ENCODE assay signal across 8 cellular contexts in genomic region chr15:34318277-34319079, GRCh38. TPM values are rescaled to one million over a fixed set of nuclear protein-coding genes. Genes with fewer than 3 reads are reported as not detected.
A peak's percentile ranks its signal among the peaks of the same experiment; 100 is the strongest.
DNase-seq lines count a peak whose midpoint lies in the region; ATAC-seq, FAIRE-seq and TF ChIP-seq lines count a peak whose summit lies in the region.

No MANE protein-coding gene starts in this region.

- H3K9ac ChIP-seq in duodenal mucosa (ENCODE audit: low read depth in 1 of 2, low read length in 2 of 2) (peak overlapping the region; percentile 59), HepG2 (ENCODE audit: insufficient read depth, low read depth, low read length) (peak overlapping the region; percentile 72), subcutaneous abdominal adipose tissue (ENCODE audit: low read length in 5 of 5) (peak overlapping the region; percentile 19 to 90 (median 80))

- H3K27ac ChIP-seq in HL-60 (replicated peaks) (peak overlapping the region; percentile 30), Peyer's patch (peak overlapping the region; percentile 57 to 68 (median 62)), duodenal mucosa (ENCODE audit: low read depth, low read length) (no peak overlapping the region), HepG2 (ENCODE audit: extremely low read length, insufficient read depth, low read length) (peak overlapping the region; percentile 79), subcutaneous abdominal adipose tissue (ENCODE audit: low read depth, low read length) (peak overlapping the region; percentile 11)

- H3K9me3 ChIP-seq in Peyer's patch: no peaks in the 10 kb centered on the region
- H3K9me3 ChIP-seq in duodenal mucosa (ENCODE audit: control insufficient read depth in 1 of 2, low read length in 2 of 2): no peaks in the 10 kb centered on the region
- no peaks in the 10 kb centered on the region for H3K9me3 ChIP-seq in HepG2 (ENCODE audit: low read length)
- H3K9me3 ChIP-seq in subcutaneous abdominal adipose tissue (ENCODE audit: control insufficient read depth in 5 of 5, low read length in 5 of 5): peaks cover 0 to 3% (median 0%) of the 10 kb centered on the region in 5 donors

- POLR2A ChIA-PET in HepG2 (lab: Yijun Ruan, JAX): interaction anchor here (0.9 to 3.4 kb wide), 9 partner anchors 10 to 217 kb away, joined by 3 to 17 read pairs (median 5); partner anchors contain the start of genes EMC7, LPCAT4, NOP10 and NUTM1

- CTCF ChIA-PET in HepG2 (lab: Yijun Ruan, JAX; ENCODE audit: low intra/inter-chr PET ratio, low total read pairs): no interaction called here

- ATAC-seq in GM19395 (IDR thresholded peaks at IDR 0.05; ENCODE audit: unreplicated experiment): peak; percentile 85
- ATAC-seq in HepG2: peak; percentile 96

- H3K36me3 ChIP-seq in Peyer's patch: no peaks in the 10 kb centered on the region
- no peaks in the 10 kb centered on the region for H3K36me3 ChIP-seq in duodenal mucosa (ENCODE audit: control insufficient read depth in 1 of 2, insufficient read depth in 2 of 2, low read length in 2 of 2)
- H3K36me3 ChIP-seq in HepG2 (replicated peaks in 1 of 2; ENCODE audit: control insufficient read depth in 1 of 2, insufficient read depth in 2 of 2, low read length in 2 of 2): peaks cover under 1 to 7% of the 10 kb centered on the region in 2 experiments; a peak in 3 of 5 replicates
- peaks cover 0 to 6% (median 0%) of the 10 kb centered on the region in 5 donors for H3K36me3 ChIP-seq in subcutaneous abdominal adipose tissue (ENCODE audit: control insufficient read depth in 5 of 5, insufficient read depth in 5 of 5, low read length in 5 of 5)

- TF ChIP-seq RAD21 in HepG2 (CRISPR knock-in tag; IDR thresholded peaks at IDR 0.05): no peak

- TF ChIP-seq EP300 in HepG2 (IDR thresholded peaks at IDR 0.05; ENCODE audit: low read depth in 2 of 2, low read length in 2 of 2): no peak
- no peak for TF ChIP-seq EP300 in HepG2 (CRISPR knock-in tag; IDR thresholded peaks at IDR 0.05; ENCODE audit: borderline replicate concordance)

- in situ Hi-C loops in HepG2 (cut with HindIII; ENCODE audit: extremely low pct_ligation_motif_present, low pct_unique_long_range_greater_than_20kb): no loop called here

- H3K4me2 ChIP-seq in HepG2 (ENCODE audit: low read depth, low read length): peak overlapping the region; percentile 69

- TF ChIP-seq POLR2A in Peyer's patch (IDR thresholded peaks at IDR 0.05) (peak; percentile 85 to 91), HepG2 (IDR thresholded peaks at IDR 0.05; ENCODE audit: insufficient read depth in 1 of 2, low read depth in 2 of 2, low read length in 2 of 2) (peak; percentile 62 to 72; a peak in 3 of 4 replicates)

- DNase-seq in DMS53 (lab: John Stamatoyannopoulos, UW): peak; percentile 81
- peak in 1 of 2 experiments; percentile 57 for DNase-seq in HL-60 (ENCODE audit: low read depth in 1 of 2, low spot score in 1 of 2)
- DNase-seq in Peyer's patch: peak; percentile 58 to 92 (median 60)
- DNase-seq in HepG2 (ENCODE audit: low spot score): peak; percentile 78
- DNase-seq in stimulated activated CD4-positive, alpha-beta T cell treated with anti-CD3 and anti-CD28 coated beads, Interleukin-4, amount 100 ng/mL, for 4 hours: no peak

- intact Hi-C loops in HepG2 (cut with micrococcal nuclease; ENCODE audit: unreplicated experiment): loop anchor here (2.0 kb wide), 1 partner anchor 24 kb away; the partner anchor contains the start of genes NOP10 and NUTM1

- peak overlapping the region; percentile 55 for H2AFZ ChIP-seq in HepG2 (ENCODE audit: low read length)

- H3K27me3 ChIP-seq in HL-60 (ENCODE audit: insufficient read depth, poor library complexity, severe bottlenecking) (no peaks in the 10 kb centered on the region), Peyer's patch (no peaks in the 10 kb centered on the region), duodenal mucosa (ENCODE audit: control insufficient read depth in 1 of 2, insufficient read depth in 2 of 2, low read length in 2 of 2) (no peaks in the 10 kb centered on the region), HepG2 (ENCODE audit: control insufficient read depth in 1 of 2, insufficient read depth in 2 of 2, low read length in 2 of 2) (no peaks in the 10 kb centered on the region), subcutaneous abdominal adipose tissue (ENCODE audit: control insufficient read depth in 5 of 5, insufficient read depth in 4 of 5, low read length in 5 of 5) (no peaks in the 10 kb centered on the region)

- 1% methylated on average over 10 of the region's 10 CpGs for WGBS in HepG2 (ENCODE audit: low lambda C conversion rate)

- H3K4me3 ChIP-seq in HL-60 (replicated peaks; ENCODE audit: insufficient read depth, low read length): peak overlapping the region; percentile 53
- peak overlapping the region; percentile 30 to 59 (median 46) for H3K4me3 ChIP-seq in Peyer's patch
- peak overlapping the region; percentile 78 to 79 for H3K4me3 ChIP-seq in duodenal mucosa (ENCODE audit: low read depth in 1 of 2, low read length in 2 of 2)
- H3K4me3 ChIP-seq in HepG2 (replicated peaks in 1 of 3; ENCODE audit: insufficient read depth in 1 of 3, low read depth in 2 of 3, low read length in 3 of 3): peak overlapping the region; percentile 68 to 76 (median 71)
- H3K4me3 ChIP-seq in subcutaneous abdominal adipose tissue (ENCODE audit: low read depth in 1 of 5, low read length in 5 of 5): peak overlapping the region; percentile 65 to 89 (median 70)

- TSS peak; percentile 83 for BruUV-seq in HepG2 (replicated peaks; lab: Mats Ljungman, UMichigan)

- no peaks in the 10 kb centered on the region for H4K20me1 ChIP-seq in HepG2 (ENCODE audit: insufficient read depth, low read length)

- no peak for TF ChIP-seq CTCF in HL-60 (IDR thresholded peaks at IDR 0.05; ENCODE audit: insufficient read depth, low read length)
- no peak for TF ChIP-seq CTCF in Peyer's patch (IDR thresholded peaks at IDR 0.05)
- no peak for TF ChIP-seq CTCF in HepG2 (CRISPR knock-in tag; IDR thresholded peaks at IDR 0.05)

- H3K4me1 ChIP-seq in Peyer's patch: peaks cover 0 to 18% (median 0%) of the 10 kb centered on the region in 4 donors
- peaks cover 5 to 7% of the 10 kb centered on the region in 2 donors for H3K4me1 ChIP-seq in duodenal mucosa (ENCODE audit: control insufficient read depth in 1 of 2, insufficient read depth in 2 of 2, low read length in 2 of 2)
- peaks cover 14% of the 10 kb centered on the region for H3K4me1 ChIP-seq in HepG2 (ENCODE audit: insufficient read depth, low read length)
- H3K4me1 ChIP-seq in subcutaneous abdominal adipose tissue (ENCODE audit: control insufficient read depth in 5 of 5, insufficient read depth in 5 of 5, low read length in 5 of 5): peaks cover 0 to 21% (median 10%) of the 10 kb centered on the region in 5 donors

- FAIRE-seq in HepG2 (lab: Jason Lieb, UNC): peak; percentile 82

- peaks cover 24% of the 10 kb centered on the region for H3K79me2 ChIP-seq in HepG2 (ENCODE audit: insufficient read depth, low read length)

RNA-seq across cellular contexts. Expression of gene SLC12A6, which starts 19.1 kb away (rescaled TPM):
- total RNA-seq in Peyer's patch (100 to 1,000 TPM in 1 of 4 donors, 10 to 100 TPM in 3; 48.7 to 111 (median 54.1) TPM), HepG2 (2016; rRNA removed; fragmentation: Illumina TruSeq; extraction: Trizol) (10.1 and 15.2 TPM in 2 replicates)
- 4.0 and 4.3 TPM in 2 replicates for total RNA-seq in HepG2 (2016; cell fraction: cytosol; rRNA removed; fragmentation: Illumina TruSeq; extraction: Trizol; ENCODE audit: low read depth)
- 8.1 and 13.4 TPM in 2 replicates for total RNA-seq in HepG2 (2016; cell fraction: insoluble cytoplasmic fraction; rRNA removed; fragmentation: Illumina TruSeq; extraction: Trizol)
- total RNA-seq in HepG2 (2016; cell fraction: membrane; rRNA removed; fragmentation: Illumina TruSeq; extraction: Trizol): 4.4 and 5.1 TPM in 2 replicates
- total RNA-seq in HepG2 (2016; cell fraction: nucleus; rRNA removed; fragmentation: Illumina TruSeq; extraction: Trizol): 25.8 and 28.6 TPM in 2 replicates
- 27.9 and 30.1 TPM in 2 replicates for polyA plus RNA-seq in HepG2 (2011; rRNA removed)
- 10.5 and 15.8 TPM in 2 replicates for polyA plus RNA-seq in HepG2 (2011; cell fraction: cytosol; rRNA removed)
- polyA plus RNA-seq in HepG2 (2011; cell fraction: nucleus; rRNA removed): 42.9 and 51.0 TPM in 2 replicates
- 14.8 and 19.1 TPM in 2 replicates for polyA plus RNA-seq in HepG2 (2012)
- 0.58 and 0.65 TPM in 2 replicates for polyA plus RNA-seq in HepG2 (2016; cell fraction: cytosol; fragmentation: Illumina TruSeq; extraction: Trizol; ENCODE audit: low read depth)
- polyA plus RNA-seq in HepG2 (2016; cell fraction: insoluble cytoplasmic fraction; fragmentation: Illumina TruSeq; extraction: Trizol; ENCODE audit: low read depth): 5.6 and 6.4 TPM in 2 replicates
- 1.8 and 2.1 TPM in 2 replicates for polyA plus RNA-seq in HepG2 (2016; cell fraction: membrane; fragmentation: Illumina TruSeq; extraction: Trizol; ENCODE audit: low read depth)
- polyA plus RNA-seq in HepG2 (2016; cell fraction: nucleus; fragmentation: Illumina TruSeq; extraction: Trizol; ENCODE audit: insufficient read depth, low read depth): 29.7 and 46.7 TPM in 2 replicates
- polyA minus RNA-seq in HepG2 (2011; rRNA and poly(A)+ RNA removed; ENCODE audit: low replicate concordance): 55.1 and 86.0 TPM in 2 replicates
- 29.2 and 32.6 TPM in 2 replicates for polyA minus RNA-seq in HepG2 (2011; cell fraction: cytosol; rRNA and poly(A)+ RNA removed)
- 93.5 and 132 TPM in 2 replicates for polyA minus RNA-seq in HepG2 (2011; cell fraction: nucleus; rRNA and poly(A)+ RNA removed)

RNA-seq across cellular contexts. Expression of gene NOP10, which starts 24.5 kb away (rescaled TPM):
- total RNA-seq in Peyer's patch: 100 to 1,000 TPM in 2 of 4 donors, 10 to 100 TPM in 2; 56.2 to 143 (median 96.3) TPM
- 239 and 316 TPM in 2 replicates for total RNA-seq in HepG2 (2016; rRNA removed; fragmentation: Illumina TruSeq; extraction: Trizol)
- total RNA-seq in HepG2 (2016; cell fraction: cytosol; rRNA removed; fragmentation: Illumina TruSeq; extraction: Trizol; ENCODE audit: low read depth): 76.5 and 87.6 TPM in 2 replicates
- total RNA-seq in HepG2 (2016; cell fraction: insoluble cytoplasmic fraction; rRNA removed; fragmentation: Illumina TruSeq; extraction: Trizol): 230 and 310 TPM in 2 replicates
- total RNA-seq in HepG2 (2016; cell fraction: membrane; rRNA removed; fragmentation: Illumina TruSeq; extraction: Trizol): 102 and 108 TPM in 2 replicates
- total RNA-seq in HepG2 (2016; cell fraction: nucleus; rRNA removed; fragmentation: Illumina TruSeq; extraction: Trizol): 85.4 and 98.7 TPM in 2 replicates
- polyA plus RNA-seq in HepG2 (2011; rRNA removed): 369 and 407 TPM in 2 replicates
- polyA plus RNA-seq in HepG2 (2011; cell fraction: cytosol; rRNA removed): 361 and 401 TPM in 2 replicates
- 120 and 137 TPM in 2 replicates for polyA plus RNA-seq in HepG2 (2011; cell fraction: nucleus; rRNA removed)
- 152 and 190 TPM in 2 replicates for polyA plus RNA-seq in HepG2 (2012)
- polyA plus RNA-seq in HepG2 (2016; cell fraction: cytosol; fragmentation: Illumina TruSeq; extraction: Trizol; ENCODE audit: low read depth): 76.5 and 98.7 TPM in 2 replicates
- polyA plus RNA-seq in HepG2 (2016; cell fraction: insoluble cytoplasmic fraction; fragmentation: Illumina TruSeq; extraction: Trizol; ENCODE audit: low read depth): 401 and 420 TPM in 2 replicates
- polyA plus RNA-seq in HepG2 (2016; cell fraction: membrane; fragmentation: Illumina TruSeq; extraction: Trizol; ENCODE audit: low read depth): 116 and 117 TPM in 2 replicates
- 165 and 175 TPM in 2 replicates for polyA plus RNA-seq in HepG2 (2016; cell fraction: nucleus; fragmentation: Illumina TruSeq; extraction: Trizol; ENCODE audit: insufficient read depth, low read depth)
- 109 and 357 TPM in 2 replicates for polyA minus RNA-seq in HepG2 (2011; rRNA and poly(A)+ RNA removed; ENCODE audit: low replicate concordance)
- 43.3 and 43.4 TPM in 2 replicates for polyA minus RNA-seq in HepG2 (2011; cell fraction: cytosol; rRNA and poly(A)+ RNA removed)
- polyA minus RNA-seq in HepG2 (2011; cell fraction: nucleus; rRNA and poly(A)+ RNA removed): 17.0 and 21.9 TPM in 2 replicates

RNA-seq across cellular contexts. Expression of gene NUTM1, which starts 24.6 kb away (rescaled TPM):
- total RNA-seq in Peyer's patch: not detected
- not detected in 2 replicates for total RNA-seq in HepG2 (2016; rRNA removed; fragmentation: Illumina TruSeq; extraction: Trizol)
- total RNA-seq in HepG2 (2016; cell fraction: cytosol; rRNA removed; fragmentation: Illumina TruSeq; extraction: Trizol; ENCODE audit: low read depth): not detected in 2 replicates
- total RNA-seq in HepG2 (2016; cell fraction: insoluble cytoplasmic fraction; rRNA removed; fragmentation: Illumina TruSeq; extraction: Trizol): not detected in 2 replicates
- not detected in 2 replicates for total RNA-seq in HepG2 (2016; cell fraction: membrane; rRNA removed; fragmentation: Illumina TruSeq; extraction: Trizol)
- total RNA-seq in HepG2 (2016; cell fraction: nucleus; rRNA removed; fragmentation: Illumina TruSeq; extraction: Trizol): not detected in 2 replicates
- not detected in 2 replicates for polyA plus RNA-seq in HepG2 (2011; rRNA removed)
- not detected in 2 replicates for polyA plus RNA-seq in HepG2 (2011; cell fraction: cytosol; rRNA removed)
- polyA plus RNA-seq in HepG2 (2011; cell fraction: nucleus; rRNA removed): not detected in 2 replicates
- not detected in 2 replicates for polyA plus RNA-seq in HepG2 (2012)
- polyA plus RNA-seq in HepG2 (2016; cell fraction: cytosol; fragmentation: Illumina TruSeq; extraction: Trizol; ENCODE audit: low read depth): not detected in 2 replicates
- not detected in 2 replicates for polyA plus RNA-seq in HepG2 (2016; cell fraction: insoluble cytoplasmic fraction; fragmentation: Illumina TruSeq; extraction: Trizol; ENCODE audit: low read depth)
- polyA plus RNA-seq in HepG2 (2016; cell fraction: membrane; fragmentation: Illumina TruSeq; extraction: Trizol; ENCODE audit: low read depth): not detected in 2 replicates
- not detected in 2 replicates for polyA plus RNA-seq in HepG2 (2016; cell fraction: nucleus; fragmentation: Illumina TruSeq; extraction: Trizol; ENCODE audit: insufficient read depth, low read depth)
- not detected in 2 replicates for polyA minus RNA-seq in HepG2 (2011; rRNA and poly(A)+ RNA removed; ENCODE audit: low replicate concordance)
- not detected in 2 replicates for polyA minus RNA-seq in HepG2 (2011; cell fraction: cytosol; rRNA and poly(A)+ RNA removed)
- not detected in 2 replicates for polyA minus RNA-seq in HepG2 (2011; cell fraction: nucleus; rRNA and poly(A)+ RNA removed)

RNA-seq across cellular contexts. Expression of gene LPCAT4, which starts 48.5 kb away (rescaled TPM):
- total RNA-seq in Peyer's patch (100 to 1,000 TPM in 2 of 4 donors, 10 to 100 TPM in 2; 52.8 to 268 (median 108) TPM), HepG2 (2016; rRNA removed; fragmentation: Illumina TruSeq; extraction: Trizol) (2.2 and 8.1 TPM in 2 replicates)
- total RNA-seq in HepG2 (2016; cell fraction: cytosol; rRNA removed; fragmentation: Illumina TruSeq; extraction: Trizol; ENCODE audit: low read depth): 2.4 and 2.6 TPM in 2 replicates
- total RNA-seq in HepG2 (2016; cell fraction: insoluble cytoplasmic fraction; rRNA removed; fragmentation: Illumina TruSeq; extraction: Trizol): 2.8 and 7.4 TPM in 2 replicates
- 4.8 and 6.0 TPM in 2 replicates for total RNA-seq in HepG2 (2016; cell fraction: membrane; rRNA removed; fragmentation: Illumina TruSeq; extraction: Trizol)
- total RNA-seq in HepG2 (2016; cell fraction: nucleus; rRNA removed; fragmentation: Illumina TruSeq; extraction: Trizol): 11.4 and 12.7 TPM in 2 replicates
- polyA plus RNA-seq in HepG2 (2011; rRNA removed): 57.1 and 64.6 TPM in 2 replicates
- polyA plus RNA-seq in HepG2 (2011; cell fraction: cytosol; rRNA removed): 41.2 and 52.0 TPM in 2 replicates
- polyA plus RNA-seq in HepG2 (2011; cell fraction: nucleus; rRNA removed): 152 and 162 TPM in 2 replicates
- 27.0 and 38.0 TPM in 2 replicates for polyA plus RNA-seq in HepG2 (2012)
- 5.6 and 6.7 TPM in 2 replicates for polyA plus RNA-seq in HepG2 (2016; cell fraction: cytosol; fragmentation: Illumina TruSeq; extraction: Trizol; ENCODE audit: low read depth)
- polyA plus RNA-seq in HepG2 (2016; cell fraction: insoluble cytoplasmic fraction; fragmentation: Illumina TruSeq; extraction: Trizol; ENCODE audit: low read depth): 5.5 and 8.2 TPM in 2 replicates
- polyA plus RNA-seq in HepG2 (2016; cell fraction: membrane; fragmentation: Illumina TruSeq; extraction: Trizol; ENCODE audit: low read depth): 9.1 and 9.6 TPM in 2 replicates
- polyA plus RNA-seq in HepG2 (2016; cell fraction: nucleus; fragmentation: Illumina TruSeq; extraction: Trizol; ENCODE audit: insufficient read depth, low read depth): 46.9 and 50.8 TPM in 2 replicates
- polyA minus RNA-seq in HepG2 (2011; rRNA and poly(A)+ RNA removed; ENCODE audit: low replicate concordance): 30.0 and 53.4 TPM in 2 replicates
- 8.5 and 8.7 TPM in 2 replicates for polyA minus RNA-seq in HepG2 (2011; cell fraction: cytosol; rRNA and poly(A)+ RNA removed)
- polyA minus RNA-seq in HepG2 (2011; cell fraction: nucleus; rRNA and poly(A)+ RNA removed): 12.7 and 20.1 TPM in 2 replicates

Comparison
In these comparisons a context has a peak if more than half of its experiments do, and no peak if none do; other contexts are left out.
1. DNase-seq: peak in DMS53 (single experiment), Peyer's patch (3 of 3) and HepG2 (single experiment); none in stimulated activated CD4-positive, alpha-beta T cell treated with anti-CD3 and anti-CD28 coated beads, Interleukin-4, amount 100 ng/mL, for 4 hours (0 of 2).
2. Peak in every context shown above with its lines, with median percentiles within 50 percentile points of each other: H3K4me3 ChIP-seq and H3K9ac ChIP-seq.